In the genomic region with DNA sequence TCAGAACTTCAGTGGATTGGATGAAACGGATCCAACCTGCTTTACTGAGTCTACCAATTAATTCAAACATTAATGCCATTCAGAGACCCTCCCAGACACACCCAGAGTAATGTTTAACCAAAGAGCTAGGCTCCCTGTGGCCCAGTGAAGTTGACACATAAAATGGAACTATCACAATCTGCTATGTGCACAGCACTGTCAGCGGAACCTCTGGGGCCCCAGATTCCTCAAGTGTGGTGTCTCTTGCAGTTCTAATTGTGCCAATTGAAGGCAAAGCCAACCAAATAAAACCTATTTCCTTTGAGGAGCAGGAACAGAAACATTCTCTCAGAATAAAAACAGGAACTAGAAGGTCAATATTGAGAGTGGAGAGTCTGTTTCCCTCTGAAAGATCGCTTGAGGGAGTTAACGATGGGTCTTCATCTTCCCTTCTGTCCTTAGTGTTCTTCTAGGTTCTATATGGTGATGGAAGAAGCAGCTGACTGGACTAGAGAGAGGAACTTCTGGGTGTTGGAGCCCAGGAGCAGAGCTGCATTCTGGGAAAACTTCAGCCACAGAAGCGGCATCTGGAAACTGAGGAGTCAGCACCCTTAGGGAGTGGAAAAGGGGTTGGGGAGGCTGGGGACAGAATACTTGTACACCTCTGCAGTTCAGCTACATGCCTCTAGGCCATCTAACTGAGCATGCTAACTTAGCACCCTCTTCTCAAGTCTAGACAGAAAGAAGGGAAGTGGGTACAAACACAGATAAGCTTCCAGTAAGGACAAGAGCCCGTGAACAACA, we compare ENCODE assay signal across 1 cellular context.
TF ChIP-seq lines count a peak whose summit lies in the region.

No MANE protein-coding gene starts in this region.

TF ChIP-seq in K562, 482 proteins besides CTCF, POLR2A, EP300 and RAD21 (continued from another document):
- TF ChIP-seq LCOR (CRISPR knock-in tag; IDR thresholded peaks at IDR 0.05) (no peak), LARP7 (IDR thresholded peaks at IDR 0.05) (no peak), ZC3H4 (CRISPR knock-in tag; IDR thresholded peaks at IDR 0.05; ENCODE audit: borderline replicate concordance) (no peak), KLF10 (CRISPR knock-in tag; IDR thresholded peaks at IDR 0.05) (no peak)
- TF ChIP-seq, protein P1, sequence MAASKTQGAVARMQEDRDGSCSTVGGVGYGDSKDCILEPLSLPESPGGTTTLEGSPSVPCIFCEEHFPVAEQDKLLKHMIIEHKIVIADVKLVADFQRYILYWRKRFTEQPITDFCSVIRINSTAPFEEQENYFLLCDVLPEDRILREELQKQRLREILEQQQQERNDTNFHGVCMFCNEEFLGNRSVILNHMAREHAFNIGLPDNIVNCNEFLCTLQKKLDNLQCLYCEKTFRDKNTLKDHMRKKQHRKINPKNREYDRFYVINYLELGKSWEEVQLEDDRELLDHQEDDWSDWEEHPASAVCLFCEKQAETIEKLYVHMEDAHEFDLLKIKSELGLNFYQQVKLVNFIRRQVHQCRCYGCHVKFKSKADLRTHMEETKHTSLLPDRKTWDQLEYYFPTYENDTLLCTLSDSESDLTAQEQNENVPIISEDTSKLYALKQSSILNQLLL (CRISPR knock-in tag; IDR thresholded peaks at IDR 0.05; ENCODE audit: borderline replicate concordance): no peak
- TF ChIP-seq, protein P2, sequence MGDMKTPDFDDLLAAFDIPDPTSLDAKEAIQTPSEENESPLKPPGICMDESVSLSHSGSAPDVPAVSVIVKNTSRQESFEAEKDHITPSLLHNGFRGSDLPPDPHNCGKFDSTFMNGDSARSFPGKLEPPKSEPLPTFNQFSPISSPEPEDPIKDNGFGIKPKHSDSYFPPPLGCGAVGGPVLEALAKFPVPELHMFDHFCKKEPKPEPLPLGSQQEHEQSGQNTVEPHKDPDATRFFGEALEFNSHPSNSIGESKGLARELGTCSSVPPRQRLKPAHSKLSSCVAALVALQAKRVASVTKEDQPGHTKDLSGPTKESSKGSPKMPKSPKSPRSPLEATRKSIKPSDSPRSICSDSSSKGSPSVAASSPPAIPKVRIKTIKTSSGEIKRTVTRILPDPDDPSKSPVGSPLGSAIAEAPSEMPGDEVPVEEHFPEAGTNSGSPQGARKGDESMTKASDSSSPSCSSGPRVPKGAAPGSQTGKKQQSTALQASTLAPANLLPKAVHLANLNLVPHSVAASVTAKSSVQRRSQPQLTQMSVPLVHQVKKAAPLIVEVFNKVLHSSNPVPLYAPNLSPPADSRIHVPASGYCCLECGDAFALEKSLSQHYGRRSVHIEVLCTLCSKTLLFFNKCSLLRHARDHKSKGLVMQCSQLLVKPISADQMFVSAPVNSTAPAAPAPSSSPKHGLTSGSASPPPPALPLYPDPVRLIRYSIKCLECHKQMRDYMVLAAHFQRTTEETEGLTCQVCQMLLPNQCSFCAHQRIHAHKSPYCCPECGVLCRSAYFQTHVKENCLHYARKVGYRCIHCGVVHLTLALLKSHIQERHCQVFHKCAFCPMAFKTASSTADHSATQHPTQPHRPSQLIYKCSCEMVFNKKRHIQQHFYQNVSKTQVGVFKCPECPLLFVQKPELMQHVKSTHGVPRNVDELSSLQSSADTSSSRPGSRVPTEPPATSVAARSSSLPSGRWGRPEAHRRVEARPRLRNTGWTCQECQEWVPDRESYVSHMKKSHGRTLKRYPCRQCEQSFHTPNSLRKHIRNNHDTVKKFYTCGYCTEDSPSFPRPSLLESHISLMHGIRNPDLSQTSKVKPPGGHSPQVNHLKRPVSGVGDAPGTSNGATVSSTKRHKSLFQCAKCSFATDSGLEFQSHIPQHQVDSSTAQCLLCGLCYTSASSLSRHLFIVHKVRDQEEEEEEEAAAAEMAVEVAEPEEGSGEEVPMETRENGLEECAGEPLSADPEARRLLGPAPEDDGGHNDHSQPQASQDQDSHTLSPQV (IDR thresholded peaks at IDR 0.05): no peak
